In genomic region chr4:75715105-75715799, GRCh38 we compare ENCODE assay signal across 13 cellular contexts. TPM values are rescaled to one million over a fixed set of nuclear protein-coding genes. Genes with fewer than 3 reads are reported as not detected.
DNase-seq lines count a peak whose midpoint lies in the region; ATAC-seq and TF ChIP-seq lines count a peak whose summit lies in the region.
"Had no signal": no experiment of that assay in that cellular context is flagged by ENCODE, and none has a peak within 500 bp of the region (broad histone marks: within the 10 kb centered on the region; RNA-seq: fewer than 3 reads in every experiment).

No MANE protein-coding gene starts in this region.

- H3K27me3 ChIP-seq in stomach smooth muscle (ENCODE audit: control insufficient read depth in 1 of 2, insufficient read depth in 2 of 2, low read length in 2 of 2) (no peaks in the 10 kb centered on the region), foreskin keratinocyte (no peaks in the 10 kb centered on the region), PC-9 (ENCODE audit: insufficient read depth, low read depth) (no peaks in the 10 kb centered on the region)
- H3K27me3 ChIP-seq: spleen had no signal

- BruUV-seq in PC-9 (replicated peaks; lab: Mats Ljungman, UMichigan) = no TSS peak

- ATAC-seq in GM21390 (IDR thresholded peaks at IDR 0.05; ENCODE audit: unreplicated experiment) (peak; percentile 63), WTC11 (no peak), foreskin keratinocyte (no peak)
- ATAC-seq: activated T-helper 17 cell treated with anti-CD3 and anti-CD28 coated beads, Interleukin-2, amount 50 U/mL, for 72 hours; lower lobe of right lung; stimulated activated memory B cell treated with anti-CD40 and anti-IgM and Interleukin-4, amounts not matched to agents 10 μg/mL and 1 μg/mL and 100 μg/mL, for 72 hours had no signal

- H3K4me1 ChIP-seq in stomach smooth muscle (ENCODE audit: control insufficient read depth, insufficient read depth, low read length) (peaks cover 15% of the 10 kb centered on the region), foreskin keratinocyte (peaks cover 4% of the 10 kb centered on the region), PC-9 (replicated peaks; ENCODE audit: insufficient read depth) (no peaks in the 10 kb centered on the region)
- H3K4me1 ChIP-seq: lower lobe of right lung had no signal

- DNase-seq in WTC11 (ENCODE audit: low spot score) = no peak
- DNase-seq in foreskin fibroblast = peak; percentile 45 to 69
- DNase-seq in foreskin keratinocyte = no peak
- no peak for DNase-seq in stimulated activated CD4-positive, alpha-beta T cell treated with anti-CD3 and anti-CD28 coated beads, Interleukin-1b, Interleukin-23, amount 100 ng/mL, for 48 hours
- DNase-seq in NCI-H2081 (lab: John Stamatoyannopoulos, UW) = no peak
- no peak for DNase-seq in PC-9
- DNase-seq: lower lobe of right lung, NCI-H82, spleen had no signal

- POLR2A ChIA-PET in WTC11 (lab: Charles Lee) = interaction anchor here (1.0 to 1.6 kb wide), 3 partner anchors 9 to 42 kb away, joined by 3 to 8 read pairs (median 4); partner anchors contain the start of genes G3BP2 and USO1
- POLR2A ChIA-PET in PC-9 (lab: Charles Lee; ENCODE audit: unreplicated experiment) = interaction anchor here (0.6 kb wide), 1 partner anchor 22 kb away, joined by 6 read pairs; no protein-coding TSS in a partner anchor

- CTCF ChIA-PET in WTC11 (lab: Charles Lee) = interaction anchor here (1.7 to 2.1 kb wide), 2 partner anchors 9 to 10 kb away, joined by 14 to 15 read pairs; partner anchors contain the start of gene USO1
- CTCF ChIA-PET in PC-9 (lab: Charles Lee) = no interaction called here

- H3K4me2 ChIP-seq in PC-9 = no peak overlapping the region

- H3K27ac ChIP-seq in stomach smooth muscle (ENCODE audit: low read length) = peak overlapping the region; percentile 31
- H3K27ac ChIP-seq in foreskin keratinocyte = no peak overlapping the region
- H3K27ac ChIP-seq in PC-9 = no peak overlapping the region
- H3K27ac ChIP-seq: lower lobe of right lung, spleen had no signal

- no peaks in the 10 kb centered on the region for H3K27me3 Mint-ChIP-seq in WTC11 (ENCODE audit: low read depth)
- H3K27me3 Mint-ChIP-seq: activated T-helper 17 cell treated with anti-CD3 and anti-CD28 coated beads, Interleukin-2, amount 50 U/mL, for 72 hours; stimulated activated memory B cell treated with anti-CD40 and anti-IgM and Interleukin-4, amounts not matched to agents 10 μg/mL and 1 μg/mL and 100 μg/mL, for 72 hours had no signal

- no peaks in the 10 kb centered on the region for H3F3A ChIP-seq in PC-9 (ENCODE audit: insufficient read depth, low read depth)

- peak overlapping the region; percentile 84 for H3K27ac Mint-ChIP-seq in WTC11
- H3K27ac Mint-ChIP-seq: activated T-helper 17 cell treated with anti-CD3 and anti-CD28 coated beads, Interleukin-2, amount 50 U/mL, for 72 hours; stimulated activated memory B cell treated with anti-CD40 and anti-IgM and Interleukin-4, amounts not matched to agents 10 μg/mL and 1 μg/mL and 100 μg/mL, for 72 hours had no signal

- intact Hi-C loops in PC-9 (cut with micrococcal nuclease; ENCODE audit: unreplicated experiment) = no loop called here

- no peaks in the 10 kb centered on the region for H4K20me1 ChIP-seq in PC-9 (ENCODE audit: insufficient read depth)

- H3K36me3 ChIP-seq in stomach smooth muscle (ENCODE audit: control insufficient read depth in 2 of 2, insufficient read depth in 2 of 2, low read length in 2 of 2) = peaks cover 0 to 3% of the 10 kb centered on the region in 2 donors
- no peaks in the 10 kb centered on the region for H3K36me3 ChIP-seq in PC-9 (ENCODE audit: low read depth)
- H3K36me3 ChIP-seq: lower lobe of right lung, spleen had no signal

- H2AFZ ChIP-seq in PC-9 = no peak overlapping the region

- TF ChIP-seq CTCF in WTC11 (IDR thresholded peaks at IDR 0.05) (no peak), foreskin fibroblast (IDR thresholded peaks at IDR 0.05; ENCODE audit: low read depth, low read length) (no peak), foreskin keratinocyte (conservative IDR thresholded peaks at IDR 0.05) (no peak), PC-9 (conservative IDR thresholded peaks at IDR 0.05) (no peak)

- H3K9me3 ChIP-seq in stomach smooth muscle (ENCODE audit: control insufficient read depth in 2 of 2, low read length in 2 of 2) (no peaks in the 10 kb centered on the region), PC-9 (ENCODE audit: insufficient read depth, low read depth) (no peaks in the 10 kb centered on the region)
- H3K9me3 ChIP-seq: lower lobe of right lung, spleen had no signal

- H3K9me2 ChIP-seq in PC-9 (ENCODE audit: insufficient read depth) = no peaks in the 10 kb centered on the region

- H3K4me3 ChIP-seq in foreskin fibroblast (ENCODE audit: low read depth in 1 of 2, low read length in 2 of 2) (peak overlapping the region; percentile 10 to 33), stomach smooth muscle (ENCODE audit: low read length in 2 of 2) (no peak overlapping the region), PC-9 (no peak overlapping the region)
- H3K4me3 ChIP-seq: lower lobe of right lung, spleen had no signal

- peak overlapping the region in 1 of 2 donors; percentile 36 for H3K9ac ChIP-seq in stomach smooth muscle (ENCODE audit: low read length in 2 of 2)

- H3K4me3 Mint-ChIP-seq in WTC11 = no peak overlapping the region
- H3K4me3 Mint-ChIP-seq: activated T-helper 17 cell treated with anti-CD3 and anti-CD28 coated beads, Interleukin-2, amount 50 U/mL, for 72 hours; stimulated activated memory B cell treated with anti-CD40 and anti-IgM and Interleukin-4, amounts not matched to agents 10 μg/mL and 1 μg/mL and 100 μg/mL, for 72 hours had no signal

- no peaks in the 10 kb centered on the region for H3K79me2 ChIP-seq in PC-9 (ENCODE audit: low read depth)

- peaks cover 29% of the 10 kb centered on the region for H3K4me1 Mint-ChIP-seq in WTC11
- H3K4me1 Mint-ChIP-seq: activated T-helper 17 cell treated with anti-CD3 and anti-CD28 coated beads, Interleukin-2, amount 50 U/mL, for 72 hours had no signal

- peaks cover 20% of the 10 kb centered on the region for H3K36me3 Mint-ChIP-seq in WTC11

- H3K9me3 Mint-ChIP-seq in WTC11 = no peaks in the 10 kb centered on the region
- H3K9me3 Mint-ChIP-seq: activated T-helper 17 cell treated with anti-CD3 and anti-CD28 coated beads, Interleukin-2, amount 50 U/mL, for 72 hours; stimulated activated memory B cell treated with anti-CD40 and anti-IgM and Interleukin-4, amounts not matched to agents 10 μg/mL and 1 μg/mL and 100 μg/mL, for 72 hours had no signal

TF ChIP-seq in WTC11, 78 proteins besides CTCF, POLR2A, EP300 and RAD21:
- no peak for TF ChIP-seq ZBTB21 (CRISPR knock-in tag; IDR thresholded peaks at IDR 0.05; ENCODE audit: borderline replicate concordance)
- no peak for TF ChIP-seq GABPB1 (CRISPR knock-in tag; IDR thresholded peaks at IDR 0.05)
- TF ChIP-seq ZSCAN18 (CRISPR knock-in tag; IDR thresholded peaks at IDR 0.05) = no peak

RNA-seq across cellular contexts. Expression of gene USO1, which starts 9.1 kb away (rescaled TPM):
- total RNA-seq in WTC11 (2021) (134 to 162 TPM (median 141 TPM) in 3 replicates), foreskin keratinocyte (61.8 and 65.4 TPM in 2 replicates), PC-9 (2021) (26.5 and 33.9 TPM in 2 replicates)
- 17.8 and 20.6 TPM in 2 replicates for polyA plus RNA-seq in foreskin keratinocyte

RNA-seq across cellular contexts. Expression of gene G3BP2, which starts 42.0 kb away (rescaled TPM):
- total RNA-seq in WTC11 (2021) (279 to 294 TPM (median 284 TPM) in 3 replicates), foreskin keratinocyte (136 and 138 TPM in 2 replicates), PC-9 (2021) (102 and 105 TPM in 2 replicates)
- polyA plus RNA-seq in foreskin keratinocyte = 29.9 and 36.2 TPM in 2 replicates

Comparison
In these comparisons a context has a peak if more than half of its experiments do, and no peak if none do; other contexts are left out.
1. DNase-seq: peak in foreskin fibroblast (2 of 2); none in WTC11 (single experiment), foreskin keratinocyte (0 of 2), stimulated activated CD4-positive, alpha-beta T cell treated with anti-CD3 and anti-CD28 coated beads, Interleukin-1b, Interleukin-23, amount 100 ng/mL, for 48 hours (single experiment), NCI-H2081 (0 of 2) and PC-9 (0 of 2).
2. H3K4me3 ChIP-seq: peak in foreskin fibroblast (2 of 2); none in stomach smooth muscle (0 of 2) and PC-9 (single experiment).